In the genomic region with DNA sequence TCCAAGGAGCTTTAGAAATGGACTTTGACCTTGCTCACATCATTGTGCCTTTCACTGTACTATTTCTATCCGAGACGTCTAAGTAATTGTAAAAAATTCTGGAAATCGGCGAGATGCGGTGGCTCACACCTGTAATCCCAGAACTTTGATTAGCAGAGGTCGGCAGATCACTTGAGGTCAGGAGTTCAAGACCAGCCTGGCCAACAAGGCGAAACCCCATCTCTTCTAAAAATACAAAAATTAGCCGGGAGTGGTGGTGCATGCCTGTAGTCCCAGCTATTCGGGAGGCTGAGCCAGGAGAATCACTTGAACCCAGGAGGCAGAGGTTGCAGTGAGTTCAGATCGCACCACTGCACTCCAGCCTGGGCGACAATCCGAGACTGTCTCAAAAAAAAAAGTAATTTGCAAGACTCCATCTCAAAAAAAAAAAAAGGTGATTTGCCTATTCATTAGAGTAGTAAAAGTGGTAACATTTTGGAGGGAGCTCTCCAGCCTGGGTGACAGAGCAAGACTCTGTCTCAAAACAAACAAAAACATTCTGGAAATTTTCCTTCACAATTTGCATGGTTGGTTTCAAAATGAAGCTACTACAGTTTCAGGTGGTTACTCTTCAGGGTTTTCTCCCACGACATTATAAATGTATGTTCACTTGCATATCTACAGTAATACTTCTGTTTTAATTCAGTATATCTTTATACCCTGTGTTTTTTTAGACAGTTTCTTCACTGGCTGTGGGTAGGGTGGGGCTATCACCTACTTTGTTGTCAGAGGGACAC, we compare ENCODE assay signal across 8 cellular contexts. TPM values are rescaled to one million over a fixed set of nuclear protein-coding genes. Genes with fewer than 3 reads are reported as not detected.
DNase-seq lines count a peak whose midpoint lies in the region; ATAC-seq, FAIRE-seq and TF ChIP-seq lines count a peak whose summit lies in the region.
"Not testable (repeated sequence)": the region's sequence is repeated elsewhere in the genome, so short reads cannot be mapped to it uniquely, and the experiment has no call there.

No MANE protein-coding gene starts in this region.

- 96% methylated on average over 13 of the region's 13 CpGs for WGBS in HepG2 (ENCODE audit: low lambda C conversion rate)

- in situ Hi-C loops in HepG2 (cut with HindIII; ENCODE audit: extremely low pct_ligation_motif_present, low pct_unique_long_range_greater_than_20kb) = not testable (repeated sequence)

- POLR2A ChIA-PET in GM10248 (lab: Yijun Ruan, JAX) (interaction anchor here (0.6 to 1.3 kb wide), 4 partner anchors 12 to 726 kb away, joined by 3 to 9 read pairs (median 3); partner anchors contain the start of gene RALY), HepG2 (lab: Yijun Ruan, JAX) (interaction anchor here (16.2 kb wide), 1 partner anchor 15 kb away, joined by 168 read pairs; the partner anchor contains the start of gene TP53INP2)

- TF ChIP-seq CTCF in GM10248 (IDR thresholded peaks at IDR 0.05; ENCODE audit: control extremely low read depth, extremely low read depth, low read depth, missing control alignments); OCI-LY3 (IDR thresholded peaks at IDR 0.05; ENCODE audit: low read depth, low read length); HepG2 (CRISPR knock-in tag; IDR thresholded peaks at IDR 0.05): not testable (repeated sequence)

- not testable (repeated sequence) for BruUV-seq in HepG2 (replicated peaks; lab: Mats Ljungman, UMichigan)

- FAIRE-seq in HepG2 (lab: Jason Lieb, UNC) = not testable (repeated sequence)

- TF ChIP-seq EP300 in HepG2 (IDR thresholded peaks at IDR 0.05; ENCODE audit: low read depth in 2 of 2, low read length in 2 of 2); HepG2 (CRISPR knock-in tag; IDR thresholded peaks at IDR 0.05; ENCODE audit: borderline replicate concordance): not testable (repeated sequence)

- H3K79me2 ChIP-seq in OCI-LY3 (ENCODE audit: low read length); HepG2 (ENCODE audit: insufficient read depth, low read length): not testable (repeated sequence)

- CTCF ChIA-PET in GM10248 (lab: Yijun Ruan, JAX) = interaction anchor here (1.3 to 6.5 kb wide), 7 partner anchors 10 to 407 kb away, joined by 4 to 36 read pairs (median 13); no protein-coding TSS in a partner anchor
- CTCF ChIA-PET in HepG2 (lab: Yijun Ruan, JAX; ENCODE audit: low intra/inter-chr PET ratio, low total read pairs) = not testable (repeated sequence)

- not testable (repeated sequence) for H3K9ac ChIP-seq in OCI-LY3 (ENCODE audit: low read length); HepG2 (ENCODE audit: insufficient read depth, low read depth, low read length)

- H4K20me1 ChIP-seq in OCI-LY3 (ENCODE audit: insufficient read depth, low read length) = peaks cover 15% of the 10 kb centered on the region
- not testable (repeated sequence) for H4K20me1 ChIP-seq in HepG2 (ENCODE audit: insufficient read depth, low read length)

- peaks cover 25% of the 10 kb centered on the region for H3K36me3 ChIP-seq in OCI-LY3 (replicated peaks; ENCODE audit: low read depth, low read length)
- peaks cover 11 to 31% of the 10 kb centered on the region in 2 experiments for H3K36me3 ChIP-seq in HepG2 (replicated peaks in 1 of 2; ENCODE audit: control insufficient read depth in 1 of 2, insufficient read depth in 2 of 2, low read length in 2 of 2)

- ATAC-seq in GM18867 (IDR thresholded peaks at IDR 0.05; ENCODE audit: unreplicated experiment) (peak; percentile 88), GM19455 (IDR thresholded peaks at IDR 0.05; ENCODE audit: unreplicated experiment) (peak; percentile 75), GM21786 (IDR thresholded peaks at IDR 0.05; ENCODE audit: unreplicated experiment) (peak; percentile 94), HG03025 (IDR thresholded peaks at IDR 0.05; ENCODE audit: low FRiP score, unreplicated experiment) (peak; percentile 70), HG03439 (IDR thresholded peaks at IDR 0.05; ENCODE audit: unreplicated experiment) (peak; percentile 88)
- not testable (repeated sequence) for ATAC-seq in HepG2

- TF ChIP-seq RAD21 in HepG2 (CRISPR knock-in tag; IDR thresholded peaks at IDR 0.05) = not testable (repeated sequence)

- H3K9me3 ChIP-seq in OCI-LY3 (ENCODE audit: insufficient read depth, low read length); HepG2 (ENCODE audit: low read length): not testable (repeated sequence)

- H3K27ac ChIP-seq in OCI-LY3 (ENCODE audit: low read length); HepG2 (ENCODE audit: extremely low read length, insufficient read depth, low read length): not testable (repeated sequence)

- H2AFZ ChIP-seq in OCI-LY3 (ENCODE audit: low read depth, low read length); HepG2 (ENCODE audit: low read length): not testable (repeated sequence)

- H3K27me3 ChIP-seq in OCI-LY3 (ENCODE audit: low read depth, low read length); HepG2 (ENCODE audit: control insufficient read depth in 1 of 2, insufficient read depth in 2 of 2, low read length in 2 of 2): not testable (repeated sequence)

- peak overlapping the region; percentile 31 for H3K4me2 ChIP-seq in OCI-LY3 (ENCODE audit: low read length)
- H3K4me2 ChIP-seq in HepG2 (ENCODE audit: low read depth, low read length) = not testable (repeated sequence)

- TF ChIP-seq POLR2A in HepG2 (IDR thresholded peaks at IDR 0.05; ENCODE audit: insufficient read depth in 1 of 2, low read depth in 2 of 2, low read length in 2 of 2) = not testable (repeated sequence)

- intact Hi-C loops in HepG2 (cut with micrococcal nuclease; ENCODE audit: unreplicated experiment) = not testable (repeated sequence)

- peaks cover 17% of the 10 kb centered on the region for H3K4me1 ChIP-seq in OCI-LY3 (ENCODE audit: low read length)
- peaks cover 62% of the 10 kb centered on the region for H3K4me1 ChIP-seq in HepG2 (ENCODE audit: insufficient read depth, low read length)

- peak; percentile 71 for DNase-seq in GM10248 (ENCODE audit: extremely low spot score)
- DNase-seq in HepG2 (ENCODE audit: low spot score) = not testable (repeated sequence)

- not testable (repeated sequence) for H3K4me3 ChIP-seq in OCI-LY3 (ENCODE audit: low read length); HepG2 (replicated peaks in 1 of 3; ENCODE audit: insufficient read depth in 1 of 3, low read depth in 2 of 3, low read length in 3 of 3)

TF ChIP-seq in HepG2, 621 proteins besides CTCF, POLR2A, EP300 and RAD21 (continues in another document):
- TF ChIP-seq PRPF4 (IDR thresholded peaks at IDR 0.05; ENCODE audit: low read depth, low read length, poor library complexity, severe bottlenecking) (peak; percentile 39), HNF4A (CRISPR knock-in tag; IDR thresholded peaks at IDR 0.05) (peak; percentile 62; the same call in 1 of the 2 replicates)

RNA-seq across cellular contexts. Expression of gene TP53INP2, which starts 15.3 kb away (rescaled TPM):
- 5.2 and 10.1 TPM in 2 replicates for total RNA-seq in HepG2 (2016; rRNA removed; fragmentation: Illumina TruSeq; extraction: Trizol)
- 1.1 and 1.2 TPM in 2 replicates for total RNA-seq in HepG2 (2016; cell fraction: cytosol; rRNA removed; fragmentation: Illumina TruSeq; extraction: Trizol; ENCODE audit: low read depth)
- total RNA-seq in HepG2 (2016; cell fraction: insoluble cytoplasmic fraction; rRNA removed; fragmentation: Illumina TruSeq; extraction: Trizol) = 5.0 and 8.1 TPM in 2 replicates
- 7.4 and 7.6 TPM in 2 replicates for total RNA-seq in HepG2 (2016; cell fraction: membrane; rRNA removed; fragmentation: Illumina TruSeq; extraction: Trizol)
- total RNA-seq in HepG2 (2016; cell fraction: nucleus; rRNA removed; fragmentation: Illumina TruSeq; extraction: Trizol) = 10.1 and 10.3 TPM in 2 replicates
- 18.8 and 29.5 TPM in 2 replicates for polyA plus RNA-seq in HepG2 (2011; rRNA removed)
- 11.4 and 22.8 TPM in 2 replicates for polyA plus RNA-seq in HepG2 (2011; cell fraction: cytosol; rRNA removed)
- 46.3 and 62.2 TPM in 2 replicates for polyA plus RNA-seq in HepG2 (2011; cell fraction: nucleus; rRNA removed)
- 67.2 and 70.2 TPM in 2 replicates for polyA plus RNA-seq in HepG2 (2012)
- polyA plus RNA-seq in HepG2 (2016; cell fraction: cytosol; fragmentation: Illumina TruSeq; extraction: Trizol; ENCODE audit: low read depth) = 1.7 and 2.0 TPM in 2 replicates
- polyA plus RNA-seq in HepG2 (2016; cell fraction: insoluble cytoplasmic fraction; fragmentation: Illumina TruSeq; extraction: Trizol; ENCODE audit: low read depth) = 20.8 and 28.1 TPM in 2 replicates
- 8.6 and 8.7 TPM in 2 replicates for polyA plus RNA-seq in HepG2 (2016; cell fraction: membrane; fragmentation: Illumina TruSeq; extraction: Trizol; ENCODE audit: low read depth)
- 28.2 and 29.8 TPM in 2 replicates for polyA plus RNA-seq in HepG2 (2016; cell fraction: nucleus; fragmentation: Illumina TruSeq; extraction: Trizol; ENCODE audit: insufficient read depth, low read depth)
- polyA minus RNA-seq in HepG2 (2011; rRNA and poly(A)+ RNA removed; ENCODE audit: low replicate concordance) = 2.6 and 22.7 TPM in 2 replicates
- 21.5 and 41.0 TPM in 2 replicates for polyA minus RNA-seq in HepG2 (2011; cell fraction: cytosol; rRNA and poly(A)+ RNA removed)
- polyA minus RNA-seq in HepG2 (2011; cell fraction: nucleus; rRNA and poly(A)+ RNA removed) = 19.1 and 30.5 TPM in 2 replicates

RNA-seq across cellular contexts. Expression of gene PIGU, which starts 42.5 kb away (rescaled TPM):
- 27.1 and 45.5 TPM in 2 replicates for total RNA-seq in HepG2 (2016; rRNA removed; fragmentation: Illumina TruSeq; extraction: Trizol)
- total RNA-seq in HepG2 (2016; cell fraction: cytosol; rRNA removed; fragmentation: Illumina TruSeq; extraction: Trizol; ENCODE audit: low read depth) = 7.9 and 10.2 TPM in 2 replicates
- total RNA-seq in HepG2 (2016; cell fraction: insoluble cytoplasmic fraction; rRNA removed; fragmentation: Illumina TruSeq; extraction: Trizol) = 22.7 and 40.7 TPM in 2 replicates
- total RNA-seq in HepG2 (2016; cell fraction: membrane; rRNA removed; fragmentation: Illumina TruSeq; extraction: Trizol) = 13.9 and 15.8 TPM in 2 replicates
- total RNA-seq in HepG2 (2016; cell fraction: nucleus; rRNA removed; fragmentation: Illumina TruSeq; extraction: Trizol) = 46.7 and 53.0 TPM in 2 replicates
- polyA plus RNA-seq in HepG2 (2011; rRNA removed) = 175 and 231 TPM in 2 replicates
- 173 and 228 TPM in 2 replicates for polyA plus RNA-seq in HepG2 (2011; cell fraction: cytosol; rRNA removed)
- 61.5 and 68.6 TPM in 2 replicates for polyA plus RNA-seq in HepG2 (2011; cell fraction: nucleus; rRNA removed)
- polyA plus RNA-seq in HepG2 (2012) = 58.5 and 63.1 TPM in 2 replicates
- 12.5 and 12.8 TPM in 2 replicates for polyA plus RNA-seq in HepG2 (2016; cell fraction: cytosol; fragmentation: Illumina TruSeq; extraction: Trizol; ENCODE audit: low read depth)
- 38.7 and 42.6 TPM in 2 replicates for polyA plus RNA-seq in HepG2 (2016; cell fraction: insoluble cytoplasmic fraction; fragmentation: Illumina TruSeq; extraction: Trizol; ENCODE audit: low read depth)
- polyA plus RNA-seq in HepG2 (2016; cell fraction: membrane; fragmentation: Illumina TruSeq; extraction: Trizol; ENCODE audit: low read depth) = 20.5 and 21.1 TPM in 2 replicates
- polyA plus RNA-seq in HepG2 (2016; cell fraction: nucleus; fragmentation: Illumina TruSeq; extraction: Trizol; ENCODE audit: insufficient read depth, low read depth) = 88.7 and 94.6 TPM in 2 replicates
- 185 and 339 TPM in 2 replicates for polyA minus RNA-seq in HepG2 (2011; rRNA and poly(A)+ RNA removed; ENCODE audit: low replicate concordance)
- polyA minus RNA-seq in HepG2 (2011; cell fraction: cytosol; rRNA and poly(A)+ RNA removed) = 49.4 and 49.8 TPM in 2 replicates
- 55.5 and 65.3 TPM in 2 replicates for polyA minus RNA-seq in HepG2 (2011; cell fraction: nucleus; rRNA and poly(A)+ RNA removed)
